ENCODE assay signal across 8 cellular contexts in the genomic region with DNA sequence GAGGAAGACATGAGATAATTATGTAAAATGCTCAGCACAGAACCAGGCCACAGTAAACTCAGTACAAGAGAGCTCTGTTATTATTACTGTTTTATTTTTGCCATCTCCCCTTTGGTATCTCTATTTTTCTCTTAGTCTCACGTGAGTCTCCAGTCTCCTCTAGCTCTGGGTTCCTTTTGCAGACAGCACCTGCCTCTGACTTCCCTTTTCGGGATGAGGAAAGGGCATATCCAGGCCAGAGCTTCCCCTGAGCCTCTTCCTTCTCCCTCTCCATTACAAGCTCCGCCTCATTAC. TPM values are rescaled to one million over a fixed set of nuclear protein-coding genes. Genes with fewer than 3 reads are reported as not detected.
DNase-seq lines count a peak whose midpoint lies in the region; ATAC-seq and TF ChIP-seq lines count a peak whose summit lies in the region.

No MANE protein-coding gene starts in this region.

- peaks cover 0 to 3% of the 10 kb centered on the region in 2 donors for H3K27me3 Mint-ChIP-seq in CD4-positive, alpha-beta memory T cell
- peaks cover 34% of the 10 kb centered on the region for H3K27me3 Mint-ChIP-seq in WTC11 (ENCODE audit: low read depth)

- H3K4me1 ChIP-seq in CD4-positive, alpha-beta memory T cell (ENCODE audit: insufficient read depth, low read length): peaks cover 26% of the 10 kb centered on the region
- peaks cover 11% of the 10 kb centered on the region for H3K4me1 ChIP-seq in KMS-11 (ENCODE audit: low read depth, poor library complexity, severe bottlenecking)

- peak overlapping the region; percentile 72 for H3K27ac ChIP-seq in CD4-positive, alpha-beta memory T cell (ENCODE audit: low read depth, low read length)
- H3K27ac ChIP-seq in KMS-11 (peak overlapping the region; percentile 26), skin epidermis (peak overlapping the region in 18 of 21 experiments; percentile 66 to 93 (median 80))

- peaks cover 24 to 44% (median 38%) of the 10 kb centered on the region in 4 donors for H3K4me1 Mint-ChIP-seq in CD4-positive, alpha-beta memory T cell
- peaks cover 30% of the 10 kb centered on the region for H3K4me1 Mint-ChIP-seq in WTC11

- POLR2A ChIA-PET in CD4-positive, alpha-beta memory T cell (lab: Charles Lee; ENCODE audit: partially characterized antibody): interaction anchor here (0.8 to 2.7 kb wide), 5 partner anchors 10 to 271 kb away, joined by 3 to 13 read pairs (median 4); no protein-coding TSS in a partner anchor
- POLR2A ChIA-PET in WTC11 (lab: Charles Lee): interaction anchor here (1.0 to 1.8 kb wide), 6 partner anchors 11 to 153 kb away, joined by 3 to 8 read pairs (median 4); partner anchors contain the start of gene GSK3A

- no peaks in the 10 kb centered on the region for H3K36me3 ChIP-seq in CD4-positive, alpha-beta memory T cell (ENCODE audit: insufficient read depth, low read length)
- no peaks in the 10 kb centered on the region for H3K36me3 ChIP-seq in KMS-11 (ENCODE audit: insufficient read depth)

- H3K27ac Mint-ChIP-seq in CD4-positive, alpha-beta memory T cell: peak overlapping the region; percentile 77 to 98 (median 96)
- peak overlapping the region; percentile 86 for H3K27ac Mint-ChIP-seq in WTC11

- TF ChIP-seq CTCF in KMS-11 (conservative IDR thresholded peaks at IDR 0.05; ENCODE audit: low read depth, low read length): no peak
- TF ChIP-seq CTCF in WTC11 (IDR thresholded peaks at IDR 0.05): no peak

- H2AFZ ChIP-seq in KMS-11 (ENCODE audit: low read depth): peak overlapping the region; percentile 38; the same call in 1 of the 2 replicates

- no peak for DNase-seq in CD4-positive, alpha-beta memory T cell
- DNase-seq in WTC11 (ENCODE audit: low spot score) (no peak), left cardiac atrium (no peak), HCEC 1CT (no peak), midbrain (lab: John Stamatoyannopoulos, UW) (no peak)

- peaks cover 0 to 2% of the 10 kb centered on the region in 2 donors for H3K36me3 Mint-ChIP-seq in CD4-positive, alpha-beta memory T cell
- H3K36me3 Mint-ChIP-seq in WTC11: no peaks in the 10 kb centered on the region

- intact Hi-C loops in CD4-positive, alpha-beta memory T cell (cut with micrococcal nuclease): loop anchor here (2.0 to 5.0 kb wide), 2 partner anchors 71 to 114 kb away; partner anchors contain the start of gene MEGF8
- intact Hi-C loops in left cardiac atrium (cut with DNase I): loop anchor here in 1 of 2 donors (5.0 kb wide), 1 partner anchor 69 kb away; the partner anchor contains the start of gene MEGF8

- peak; percentile 49 for ATAC-seq in WTC11
- ATAC-seq in left cardiac atrium: peak; percentile 25 to 56
- ATAC-seq in HG03039 (IDR thresholded peaks at IDR 0.05; ENCODE audit: unreplicated experiment): no peak

- CTCF ChIA-PET in CD4-positive, alpha-beta memory T cell (lab: Charles Lee; ENCODE audit: partially characterized antibody): interaction anchor here (0.9 to 2.3 kb wide), 5 partner anchors 9 to 45 kb away, joined by 3 to 18 read pairs (median 7); no protein-coding TSS in a partner anchor
- CTCF ChIA-PET in WTC11 (lab: Charles Lee): interaction anchor here (0.6 to 2.9 kb wide), 20 partner anchors 10 to 287 kb away, joined by 3 to 21 read pairs (median 6); partner anchors contain the start of genes GSK3A and POU2F2

- peaks cover 0 to 2% (median 0%) of the 10 kb centered on the region in 8 donors for H3K9me3 Mint-ChIP-seq in CD4-positive, alpha-beta memory T cell
- no peaks in the 10 kb centered on the region for H3K9me3 Mint-ChIP-seq in WTC11

- no peaks in the 10 kb centered on the region for H4K20me1 ChIP-seq in KMS-11 (ENCODE audit: insufficient read depth)

- H3K4me3 ChIP-seq in CD4-positive, alpha-beta memory T cell (ENCODE audit: low read length in 2 of 2): peak overlapping the region in 1 of 2 donors; percentile 97
- no peak overlapping the region for H3K4me3 ChIP-seq in KMS-11 (IDR thresholded peaks at IDR 0.05; ENCODE audit: insufficient read depth, low read depth, low read length)
- peak overlapping the region in 6 of 7 experiments; percentile 32 to 60 (median 41) for H3K4me3 ChIP-seq in skin epidermis

- no peaks in the 10 kb centered on the region for H3K79me2 ChIP-seq in KMS-11 (ENCODE audit: insufficient read depth, low read depth)

- H3K4me2 ChIP-seq in KMS-11: peak overlapping the region; percentile 45; the same call in 1 of the 2 replicates

- peak overlapping the region; percentile 44; the same call in 1 of the 2 replicates for H3K9ac ChIP-seq in KMS-11

- no peaks in the 10 kb centered on the region for H3K27me3 ChIP-seq in CD4-positive, alpha-beta memory T cell (ENCODE audit: insufficient read depth, low read length)
- H3K27me3 ChIP-seq in KMS-11 (ENCODE audit: insufficient read depth, low read depth): peaks cover 8% of the 10 kb centered on the region; the same call in 1 of the 2 replicates

- H3K9me3 ChIP-seq in CD4-positive, alpha-beta memory T cell (ENCODE audit: control insufficient read depth in 1 of 2, low read length in 2 of 2): no peaks in the 10 kb centered on the region

- peak overlapping the region; percentile 88 to 96 (median 92) for H3K4me3 Mint-ChIP-seq in CD4-positive, alpha-beta memory T cell
- peak overlapping the region; percentile 78 for H3K4me3 Mint-ChIP-seq in WTC11

TF ChIP-seq in WTC11, 78 proteins besides CTCF, POLR2A, EP300 and RAD21:
- no peak for TF ChIP-seq E2F5 (CRISPR knock-in tag; IDR thresholded peaks at IDR 0.05)
- TF ChIP-seq, protein P1, sequence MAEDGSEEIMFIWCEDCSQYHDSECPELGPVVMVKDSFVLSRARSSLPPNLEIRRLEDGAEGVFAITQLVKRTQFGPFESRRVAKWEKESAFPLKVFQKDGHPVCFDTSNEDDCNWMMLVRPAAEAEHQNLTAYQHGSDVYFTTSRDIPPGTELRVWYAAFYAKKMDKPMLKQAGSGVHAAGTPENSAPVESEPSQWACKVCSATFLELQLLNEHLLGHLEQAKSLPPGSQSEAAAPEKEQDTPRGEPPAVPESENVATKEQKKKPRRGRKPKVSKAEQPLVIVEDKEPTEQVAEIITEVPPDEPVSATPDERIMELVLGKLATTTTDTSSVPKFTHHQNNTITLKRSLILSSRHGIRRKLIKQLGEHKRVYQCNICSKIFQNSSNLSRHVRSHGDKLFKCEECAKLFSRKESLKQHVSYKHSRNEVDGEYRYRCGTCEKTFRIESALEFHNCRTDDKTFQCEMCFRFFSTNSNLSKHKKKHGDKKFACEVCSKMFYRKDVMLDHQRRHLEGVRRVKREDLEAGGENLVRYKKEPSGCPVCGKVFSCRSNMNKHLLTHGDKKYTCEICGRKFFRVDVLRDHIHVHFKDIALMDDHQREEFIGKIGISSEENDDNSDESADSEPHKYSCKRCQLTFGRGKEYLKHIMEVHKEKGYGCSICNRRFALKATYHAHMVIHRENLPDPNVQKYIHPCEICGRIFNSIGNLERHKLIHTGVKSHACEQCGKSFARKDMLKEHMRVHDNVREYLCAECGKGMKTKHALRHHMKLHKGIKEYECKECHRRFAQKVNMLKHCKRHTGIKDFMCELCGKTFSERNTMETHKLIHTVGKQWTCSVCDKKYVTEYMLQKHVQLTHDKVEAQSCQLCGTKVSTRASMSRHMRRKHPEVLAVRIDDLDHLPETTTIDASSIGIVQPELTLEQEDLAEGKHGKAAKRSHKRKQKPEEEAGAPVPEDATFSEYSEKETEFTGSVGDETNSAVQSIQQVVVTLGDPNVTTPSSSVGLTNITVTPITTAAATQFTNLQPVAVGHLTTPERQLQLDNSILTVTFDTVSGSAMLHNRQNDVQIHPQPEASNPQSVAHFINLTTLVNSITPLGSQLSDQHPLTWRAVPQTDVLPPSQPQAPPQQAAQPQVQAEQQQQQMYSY (CRISPR knock-in tag; IDR thresholded peaks at IDR 0.05): peak; percentile 92
TF ChIP-seq in WTC11: peak in this region for 1.

RNA-seq across cellular contexts. Expression of gene CNFN, which starts 6.1 kb away (rescaled TPM):
- total RNA-seq in CD4-positive, alpha-beta memory T cell: not detected
- polyA plus RNA-seq in CD4-positive, alpha-beta memory T cell: under 1 TPM in 1 of 2 donors, not detected in 1; 0.96 TPM
- 9.6 to 14.8 TPM (median 11.5 TPM) in 3 replicates for total RNA-seq in WTC11 (2021)
- total RNA-seq in left cardiac atrium: under 1 TPM in 1 of 2 donors, not detected in 1; 0.97 TPM

RNA-seq across cellular contexts. Expression of gene LIPE, which starts 31.0 kb away (rescaled TPM):
- total RNA-seq in CD4-positive, alpha-beta memory T cell: 10 to 100 TPM; 32.5 to 32.6 TPM
- polyA plus RNA-seq in CD4-positive, alpha-beta memory T cell: 1 to 10 TPM; 4.0 to 7.4 TPM
- total RNA-seq in WTC11 (2021) (10.2 to 11.7 TPM (median 11.5 TPM) in 3 replicates), left cardiac atrium (100 to 1,000 TPM; 174 to 202 TPM)

RNA-seq across cellular contexts. Expression of gene CXCL17, which starts 46.6 kb away (rescaled TPM):
- total RNA-seq in CD4-positive, alpha-beta memory T cell: not detected
- polyA plus RNA-seq in CD4-positive, alpha-beta memory T cell: not detected
- not detected in 3 replicates for total RNA-seq in WTC11 (2021)
- not detected for total RNA-seq in left cardiac atrium

Comparison
In these comparisons a context has a peak if more than half of its experiments do, and no peak if none do; other contexts are left out.
1. H3K27ac ChIP-seq: peak in every context shown above with its lines; median percentile 80 in skin epidermis; 72 in CD4-positive, alpha-beta memory T cell; 26 in KMS-11.
2. RNA of gene LIPE, which starts 31.0 kb away (total RNA-seq): 174 to 202 TPM in left cardiac atrium; 32.5 to 32.6 TPM in CD4-positive, alpha-beta memory T cell and 10.2 to 11.7 TPM in WTC11; every median in the first group is over 4 times any median in the second.